ENCODE assay signal across 2 cellular contexts in genomic region chr11:66951927-66952337, GRCh38.
TF ChIP-seq lines count a peak whose summit lies in the region.

No MANE protein-coding gene starts in this region.

TF ChIP-seq in liver, 16 proteins besides CTCF, POLR2A, EP300 and RAD21:
- TF ChIP-seq NR2F2 (IDR thresholded peaks at IDR 0.05) (no peak), HNF4A (conservative IDR thresholded peaks at IDR 0.05) (no peak), FOXA2 (IDR thresholded peaks at IDR 0.05) (no peak), ATF3 (IDR thresholded peaks at IDR 0.05) (no peak), REST (IDR thresholded peaks at IDR 0.05) (no peak), TAF1 (conservative IDR thresholded peaks at IDR 0.05) (no peak), MAX (IDR thresholded peaks at IDR 0.05) (no peak), FOXA1 (IDR thresholded peaks at IDR 0.05) (no peak), RXRA (IDR thresholded peaks at IDR 0.05) (no peak), EGR1 (IDR thresholded peaks at IDR 0.05; ENCODE audit: low read depth in 2 of 2) (no peak), GABPA (IDR thresholded peaks at IDR 0.05 in 1 of 2, conservative IDR thresholded peaks at IDR 0.05 in 1 of 2) (no peak), JUND (IDR thresholded peaks at IDR 0.05) (no peak), HNF4G (IDR thresholded peaks at IDR 0.05) (no peak), ZBTB33 (IDR thresholded peaks at IDR 0.05) (no peak), YY1 (IDR thresholded peaks at IDR 0.05) (no peak), SP1 (IDR thresholded peaks at IDR 0.05) (no peak)

TF ChIP-seq in HepG2, 621 proteins besides CTCF, POLR2A, EP300 and RAD21:
- TF ChIP-seq ZMYM3 (CRISPR knock-in tag; IDR thresholded peaks at IDR 0.05), result no peak
- TF ChIP-seq ZNF501 (CRISPR knock-in tag; IDR thresholded peaks at IDR 0.05), result no peak
- no peak for TF ChIP-seq SNAPC4 (CRISPR knock-in tag; IDR thresholded peaks at IDR 0.05)
- TF ChIP-seq ZNF746 (CRISPR knock-in tag; IDR thresholded peaks at IDR 0.05), result no peak
- no peak for TF ChIP-seq ZNF761 (CRISPR knock-in tag; conservative IDR thresholded peaks at IDR 0.05)
- no peak for TF ChIP-seq ZNF12 (CRISPR knock-in tag; IDR thresholded peaks at IDR 0.05)
- TF ChIP-seq GMEB2 (CRISPR knock-in tag; IDR thresholded peaks at IDR 0.05; ENCODE audit: low read depth), result no peak
- no peak for TF ChIP-seq FIP1L1 (IDR thresholded peaks at IDR 0.05; ENCODE audit: borderline replicate concordance, insufficient read depth, low read depth, low read length)
- TF ChIP-seq TRAFD1 (CRISPR knock-in tag; IDR thresholded peaks at IDR 0.05; ENCODE audit: borderline replicate concordance), result no peak
- no peak for TF ChIP-seq ARNT2 (CRISPR knock-in tag; IDR thresholded peaks at IDR 0.05; ENCODE audit: low read depth)
- TF ChIP-seq PCBP1 (IDR thresholded peaks at IDR 0.05; ENCODE audit: borderline replicate concordance, low read depth, low read length), result no peak
- no peak for TF ChIP-seq MBNL3 (CRISPR knock-in tag; conservative IDR thresholded peaks at IDR 0.05)
- no peak for TF ChIP-seq ZNF44 (CRISPR knock-in tag; IDR thresholded peaks at IDR 0.05)
- TF ChIP-seq AKAP8 (CRISPR knock-in tag; IDR thresholded peaks at IDR 0.05), result no peak
- TF ChIP-seq MIER2 (CRISPR knock-in tag; IDR thresholded peaks at IDR 0.05), result no peak
